Comparison of ENCODE assay signal across 8 cellular contexts in the genomic region with DNA sequence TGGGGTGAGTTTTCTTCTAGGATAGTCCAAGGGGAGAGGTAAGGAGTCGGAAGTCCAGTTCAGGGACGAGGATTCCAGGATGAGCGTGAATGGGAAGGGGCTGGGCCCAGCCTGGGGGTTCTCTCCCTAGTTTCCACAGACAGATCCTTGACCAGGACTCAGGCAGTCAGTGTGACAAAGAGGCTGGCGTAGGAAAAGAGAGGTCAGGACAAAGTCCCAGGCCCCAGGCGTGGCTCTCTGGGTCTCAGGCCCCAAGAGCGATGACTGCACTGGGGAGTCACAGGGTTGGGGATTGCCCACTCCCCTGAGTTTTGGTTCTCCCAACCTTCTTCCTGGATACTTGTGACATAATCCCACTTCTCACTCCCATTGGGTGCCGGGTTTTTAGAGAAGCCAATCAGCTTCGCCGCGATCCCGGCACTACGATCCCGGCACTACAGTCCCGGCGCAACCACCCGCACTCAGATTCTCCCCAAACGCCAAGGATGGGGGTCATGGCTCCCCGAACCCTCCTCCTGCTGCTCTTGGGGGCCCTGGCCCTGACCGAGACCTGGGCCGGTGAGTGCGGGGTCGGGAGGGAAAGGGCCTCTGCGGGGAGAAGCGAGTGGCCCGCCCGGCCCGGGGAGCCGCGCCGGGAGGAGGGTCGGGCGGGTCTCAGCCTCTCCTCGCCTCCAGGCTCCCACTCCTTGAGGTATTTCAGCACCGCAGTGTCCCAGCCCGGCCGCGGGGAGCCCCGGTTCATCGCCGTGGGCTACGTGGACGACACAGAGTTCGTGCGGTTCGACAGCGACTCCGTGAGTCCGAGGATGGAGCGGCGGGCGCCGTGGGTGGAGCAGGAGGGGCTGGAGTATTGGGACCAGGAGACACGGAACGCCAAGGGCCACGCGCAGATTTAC. TPM values are rescaled to one million over a fixed set of nuclear protein-coding genes. Genes with fewer than 3 reads are reported as not detected.
DNase-seq lines count a peak whose midpoint lies in the region; ATAC-seq, FAIRE-seq and TF ChIP-seq lines count a peak whose summit lies in the region.

No MANE protein-coding gene starts in this region.

- H3K4me3 ChIP-seq in GM12864 (ENCODE audit: low read depth, low read length) = peak overlapping the region; percentile 89

- H3K9me3 Mint-ChIP-seq in HFFc6 (no peaks in the 10 kb centered on the region), activated B cell treated with CpG ODN at 0.5 μM for 24 hours (no peaks in the 10 kb centered on the region)

- H3K4me1 Mint-ChIP-seq in HFFc6 (ENCODE audit: low read depth) = peaks cover 33% of the 10 kb centered on the region
- H3K4me1 Mint-ChIP-seq in activated B cell treated with CpG ODN at 0.5 μM for 24 hours = peaks cover 36% of the 10 kb centered on the region

- H3K36me3 Mint-ChIP-seq in HFFc6 (ENCODE audit: low read depth) (peaks cover 10% of the 10 kb centered on the region; the same call in 1 of the 2 replicates), activated B cell treated with CpG ODN at 0.5 μM for 24 hours (ENCODE audit: low read depth) (peaks cover 43% of the 10 kb centered on the region)

- intact Hi-C loops in activated B cell treated with CpG ODN at 0.5 μM for 24 hours (cut with micrococcal nuclease) = loop anchor here (1.0 to 2.0 kb wide), 5 partner anchors 45 to 157 kb away; a partner anchor contains a TSS

- POLR2A ChIA-PET in activated B cell treated with CpG ODN at 0.5 μM for 24 hours (lab: Charles Lee) = interaction anchor here (0.5 to 1.4 kb wide), 6 partner anchors 8 to 1203 kb away, joined by 3 to 15 read pairs (median 4); a partner anchor contains a TSS

- FAIRE-seq in islet of Langerhans (lab: Jason Lieb, UNC) = peak; percentile 13

- DNase-seq in GM12864 (ENCODE audit: low read depth) = peak; percentile 59
- peak; percentile 66 for DNase-seq in HFFc6
- peak; percentile 65 for DNase-seq in NCI-H146 (lab: John Stamatoyannopoulos, UW)
- peak; percentile 58 for DNase-seq in activated B cell treated with CpG ODN at 0.5 μM for 24 hours
- DNase-seq in central memory CD4-positive, alpha-beta T cell = peak; percentile 66
- peak; percentile 41 to 52 for DNase-seq in stimulated activated CD4-positive, alpha-beta T cell treated with anti-CD3 and anti-CD28 coated beads, Interleukin-12 subunit alpha, Interleukin-12 subunit beta, amount 100 ng/mL, for 24 hours (ENCODE audit: low read depth in 2 of 2)
- DNase-seq in SIG-M5 treated with dmso at 0.1 percent for 504 hours (lab: John Stamatoyannopoulos, UW; ENCODE audit: unreplicated experiment) = no peak

- ATAC-seq in activated B cell treated with CpG ODN at 0.5 μM for 24 hours (ENCODE audit: low read depth) = peak; percentile 94

- H3K27ac Mint-ChIP-seq in HFFc6 (peak overlapping the region; percentile 37), activated B cell treated with CpG ODN at 0.5 μM for 24 hours (peak overlapping the region; percentile 97)

- TF ChIP-seq CTCF in GM12864 (IDR thresholded peaks at IDR 0.05; ENCODE audit: low read depth, low read length, missing control alignments) = peak; percentile 21
- peak; percentile 51 for TF ChIP-seq CTCF in HFFc6 (IDR thresholded peaks at IDR 0.05)
- TF ChIP-seq CTCF in activated B cell treated with CpG ODN at 0.5 μM for 24 hours (IDR thresholded peaks at IDR 0.05) = no peak

- peaks cover 13% of the 10 kb centered on the region; the same call in 1 of the 2 replicates for H3K27me3 Mint-ChIP-seq in HFFc6 (ENCODE audit: insufficient read depth)
- no peaks in the 10 kb centered on the region for H3K27me3 Mint-ChIP-seq in activated B cell treated with CpG ODN at 0.5 μM for 24 hours

- CTCF ChIA-PET in activated B cell treated with CpG ODN at 0.5 μM for 24 hours (lab: Charles Lee) = no interaction called here

- peak overlapping the region; percentile 87 for H3K4me3 Mint-ChIP-seq in HFFc6
- H3K4me3 Mint-ChIP-seq in activated B cell treated with CpG ODN at 0.5 μM for 24 hours = peak overlapping the region; percentile 98

RNA-seq across cellular contexts. Expression of a gene that starts 46.2 kb away (rescaled TPM):
- 10 to 100 TPM; 29.4 to 34.4 (median 32.2) TPM for total RNA-seq in HFFc6 (2021; fragmentation: NEBNext Ultra II Directional; extraction: Animal tissue kit (Norgen Biotek cat#: 25700))
- total RNA-seq in activated B cell treated with CpG ODN at 0.5 μM for 24 hours = 72.5 and 75.7 TPM in 2 replicates
